ENCODE assay signal across 25 cellular contexts in the genomic region with DNA sequence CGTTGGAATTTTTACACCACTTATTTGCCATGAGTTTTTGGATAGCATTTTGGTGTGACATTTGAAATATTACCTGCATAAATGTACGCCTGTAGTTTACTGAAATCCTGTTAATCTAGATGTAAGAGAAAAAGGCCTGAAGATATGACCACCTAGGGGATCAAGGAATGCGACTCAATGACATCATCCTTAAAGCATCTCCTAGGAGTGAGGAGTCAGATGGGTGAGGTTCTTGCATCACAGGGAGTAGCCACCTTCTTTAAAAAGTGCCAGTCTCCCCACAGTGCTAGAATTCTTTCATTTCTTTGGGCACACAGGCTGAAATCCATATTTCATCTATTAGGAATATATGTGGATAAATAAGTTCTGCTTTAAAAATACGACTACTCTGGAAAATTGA. TPM values are rescaled to one million over a fixed set of nuclear protein-coding genes. Genes with fewer than 3 reads are reported as not detected.
A peak's percentile ranks its signal among the peaks of the same experiment; 100 is the strongest.
DNase-seq lines count a peak whose midpoint lies in the region; TF ChIP-seq lines count a peak whose summit lies in the region.
"Had no signal": no experiment of that assay in that cellular context is flagged by ENCODE, and none has a peak within 500 bp of the region (broad histone marks: within the 10 kb centered on the region; RNA-seq: fewer than 3 reads in every experiment).

No MANE protein-coding gene starts in this region.

- H2AFZ ChIP-seq in PC-9, result no peak overlapping the region
- H2AFZ ChIP-seq in SK-N-SH (ENCODE audit: low read depth), result no peak overlapping the region
- H2AFZ ChIP-seq: parathyroid adenoma had no signal

- H3K79me2 ChIP-seq in PC-9 (ENCODE audit: low read depth), result no peaks in the 10 kb centered on the region
- H3K79me2 ChIP-seq in SK-N-SH (ENCODE audit: insufficient read depth), result no peaks in the 10 kb centered on the region
- H3K79me2 ChIP-seq: parathyroid adenoma had no signal

- H3K4me3 ChIP-seq in H7 (ENCODE audit: insufficient read depth, low read depth, low read length), result no peak overlapping the region
- no peak overlapping the region for H3K4me3 ChIP-seq in PC-9
- H3K4me3 ChIP-seq in epithelial cell of esophagus (ENCODE audit: low read length), result no peak overlapping the region
- no peak overlapping the region for H3K4me3 ChIP-seq in SK-N-SH (ENCODE audit: low read depth in 2 of 2, low read length in 1 of 2)
- H3K4me3 ChIP-seq: upper lobe of left lung had no signal

- no peak overlapping the region for H3K9ac ChIP-seq in SK-N-SH
- H3K9ac ChIP-seq: parathyroid adenoma had no signal

- H3K9me2 ChIP-seq in PC-9 (ENCODE audit: insufficient read depth) (no peaks in the 10 kb centered on the region), SK-N-SH (no peaks in the 10 kb centered on the region)

- H3K4me1 ChIP-seq in PC-9 (replicated peaks; ENCODE audit: insufficient read depth) (peaks cover 27% of the 10 kb centered on the region), SK-N-SH (ENCODE audit: control insufficient read depth in 1 of 2, insufficient read depth in 2 of 2, low read depth in 1 of 2, low read length in 1 of 2) (no peaks in the 10 kb centered on the region)
- H3K4me1 ChIP-seq: BE2C, parathyroid adenoma, upper lobe of left lung had no signal

- peak overlapping the region; percentile 57 for H3K27ac ChIP-seq in PC-9
- no peak overlapping the region for H3K27ac ChIP-seq in SK-N-SH (ENCODE audit: low read depth in 2 of 2, low read length in 1 of 2)
- H3K27ac ChIP-seq: parathyroid adenoma, upper lobe of left lung had no signal

- H3K27me3 ChIP-seq in H7 (ENCODE audit: control insufficient read depth, insufficient read depth, low read length) (no peaks in the 10 kb centered on the region), PC-9 (ENCODE audit: insufficient read depth, low read depth) (no peaks in the 10 kb centered on the region), SK-N-SH (ENCODE audit: insufficient read depth) (no peaks in the 10 kb centered on the region)
- H3K27me3 ChIP-seq: BE2C, upper lobe of left lung had no signal

- peaks cover 9% of the 10 kb centered on the region for H3K27me3 Mint-ChIP-seq in type B pancreatic cell
- H3K27me3 Mint-ChIP-seq: activated B cell treated with CpG ODN at 0.5 μM for 24 hours had no signal

- BruUV-seq in PC-9 (replicated peaks; lab: Mats Ljungman, UMichigan), result no TSS peak

- no peaks in the 10 kb centered on the region for H3K36me3 ChIP-seq in H7 (replicated peaks; ENCODE audit: control insufficient read depth, insufficient read depth, low read length)
- H3K36me3 ChIP-seq in PC-9 (ENCODE audit: low read depth), result no peaks in the 10 kb centered on the region
- H3K36me3 ChIP-seq in SK-N-SH (replicated peaks in 1 of 2; ENCODE audit: control insufficient read depth in 1 of 2, insufficient read depth in 2 of 2, low read length in 1 of 2), result no peaks in the 10 kb centered on the region
- H3K36me3 ChIP-seq: BE2C, upper lobe of left lung had no signal

- H3K9me3 Mint-ChIP-seq in type B pancreatic cell, result no peaks in the 10 kb centered on the region
- H3K9me3 Mint-ChIP-seq: activated B cell treated with CpG ODN at 0.5 μM for 24 hours; activated CD4-positive, alpha-beta memory T cell treated with anti-CD3 and anti-CD28 coated beads for 36 hours; activated T-cell treated with anti-CD3 and anti-CD28 coated beads, Interleukin-2, amount 50 U/mL, for 24 hours; T-helper 2 cell treated with Interferon-gamma antibody and Interleukin-4, amounts not matched to agents 5 μg/mL and 100 μg/mL, for 36 hours had no signal

- 3% methylated on average over 4 of the region's 4 CpGs for WGBS in SK-N-SH (ENCODE audit: low lambda C conversion rate)

- peaks cover 5% of the 10 kb centered on the region; the same call in 1 of the 2 replicates for H3F3A ChIP-seq in PC-9 (ENCODE audit: insufficient read depth, low read depth)
- H3F3A ChIP-seq in SK-N-SH (replicated peaks; ENCODE audit: insufficient read depth), result no peaks in the 10 kb centered on the region

- CTCF ChIA-PET in PC-9 (lab: Charles Lee), result no interaction called here
- CTCF ChIA-PET in SK-N-SH (lab: Yijun Ruan, JAX), result no interaction called here

- TF ChIP-seq EP300 in SK-N-SH (IDR thresholded peaks at IDR 0.05; ENCODE audit: borderline replicate concordance in 1 of 2, low read depth in 1 of 2, low read length in 1 of 2), result no peak

- intact Hi-C loops in PC-9 (cut with micrococcal nuclease; ENCODE audit: unreplicated experiment), result no loop called here

- peak overlapping the region; percentile 54 for H3K27ac Mint-ChIP-seq in type B pancreatic cell
- H3K27ac Mint-ChIP-seq: activated B cell treated with CpG ODN at 0.5 μM for 24 hours; activated CD4-positive, alpha-beta memory T cell treated with anti-CD3 and anti-CD28 coated beads for 36 hours; activated T-cell treated with anti-CD3 and anti-CD28 coated beads, Interleukin-2, amount 50 U/mL, for 24 hours; naive B cell; T-helper 2 cell treated with Interferon-gamma antibody and Interleukin-4, amounts not matched to agents 5 μg/mL and 100 μg/mL, for 36 hours had no signal

- H3K4me3 Mint-ChIP-seq in type B pancreatic cell, result no peak overlapping the region
- H3K4me3 Mint-ChIP-seq: activated B cell treated with CpG ODN at 0.5 μM for 24 hours; activated CD4-positive, alpha-beta memory T cell treated with anti-CD3 and anti-CD28 coated beads for 36 hours; activated T-cell treated with anti-CD3 and anti-CD28 coated beads, Interleukin-2, amount 50 U/mL, for 24 hours; naive B cell; T-helper 2 cell treated with Interferon-gamma antibody and Interleukin-4, amounts not matched to agents 5 μg/mL and 100 μg/mL, for 36 hours had no signal

- TF ChIP-seq RAD21 in SK-N-SH (IDR thresholded peaks at IDR 0.05; ENCODE audit: low read length), result no peak

- H4K20me1 ChIP-seq in PC-9 (ENCODE audit: insufficient read depth) (no peaks in the 10 kb centered on the region), SK-N-SH (ENCODE audit: insufficient read depth) (no peaks in the 10 kb centered on the region)

- H3K4me1 Mint-ChIP-seq in type B pancreatic cell (ENCODE audit: unreplicated experiment), result no peaks in the 10 kb centered on the region
- H3K4me1 Mint-ChIP-seq: activated B cell treated with CpG ODN at 0.5 μM for 24 hours, naive B cell had no signal

- H3K4me2 ChIP-seq in PC-9, result peak overlapping the region; percentile 42
- H3K4me2 ChIP-seq in SK-N-SH, result no peak overlapping the region

- no peaks in the 10 kb centered on the region for H3K36me3 Mint-ChIP-seq in type B pancreatic cell
- H3K36me3 Mint-ChIP-seq: activated CD4-positive, alpha-beta memory T cell treated with anti-CD3 and anti-CD28 coated beads for 36 hours; naive B cell had no signal

- peak; percentile 62 for DNase-seq in H7
- peak; percentile 20 to 78 for DNase-seq in PC-9
- DNase-seq in epithelial cell of esophagus (ENCODE audit: low read depth), result peak; percentile 66
- no peak for DNase-seq in type B pancreatic cell (ENCODE audit: extremely low spot score, unreplicated experiment)
- no peak for DNase-seq in activated CD8-positive, alpha-beta memory T cell treated with anti-CD3 and anti-CD28 coated beads, Interleukin-2, amount 50 U/mL, for 4 hours
- DNase-seq in NCI-H2196 treated with DMSO at 0.1 percent for 48 hours (lab: John Stamatoyannopoulos, UW; ENCODE audit: unreplicated experiment), result no peak
- no peak for DNase-seq in SK-N-SH
- DNase-seq: activated B cell treated with CpG ODN at 0.5 μM for 24 hours; activated CD4-positive, alpha-beta memory T cell treated with anti-CD3 and anti-CD28 coated beads for 36 hours; activated naive CD4-positive, alpha-beta T cell treated with Interleukin-2 at 50 U/mL for 16 hours; activated T-cell treated with anti-CD3 and anti-CD28 coated beads, Interleukin-2, amount 50 U/mL, for 24 hours; BE2C; Calu3; cerebellar nuclear complex; effector CD8-positive, alpha-beta T cell; glutamatergic neuron; naive B cell; NCI-H1417 treated with DMSO at 0.1 percent for 48 hours; NCI-H2171; NCI-H748 treated with DMSO at 0.1 percent for 48 hours; stimulated activated CD4-positive, alpha-beta T cell treated with anti-CD3 and anti-CD28 coated beads, Interleukin-1b, Interleukin-23, amount 100 ng/mL, for 48 hours; stimulated activated naive CD4-positive, alpha-beta T cell treated with Interleukin-2 at 50 U/mL for 16 hours; upper lobe of left lung had no signal

- POLR2A ChIA-PET in PC-9 (lab: Charles Lee; ENCODE audit: unreplicated experiment) (no interaction called here), SK-N-SH (lab: Yijun Ruan, JAX) (no interaction called here)

- H3K9me3 ChIP-seq in PC-9 (ENCODE audit: insufficient read depth, low read depth) (0 out of 2 replicates have a peak, but pooled peaks cover 6% of the 10 kb centered on the region), SK-N-SH (no peaks in the 10 kb centered on the region)
- H3K9me3 ChIP-seq: BE2C, upper lobe of left lung had no signal

- no peak for TF ChIP-seq CTCF in PC-9 (conservative IDR thresholded peaks at IDR 0.05)
- TF ChIP-seq CTCF in epithelial cell of esophagus (IDR thresholded peaks at IDR 0.05; ENCODE audit: insufficient read depth, low read depth, low read length, missing control alignments), result no peak
- TF ChIP-seq CTCF in type B pancreatic cell (conservative IDR thresholded peaks at IDR 0.05), result no peak
- TF ChIP-seq CTCF in SK-N-SH (IDR thresholded peaks at IDR 0.05), result no peak

TF ChIP-seq in SK-N-SH, 30 proteins besides CTCF, POLR2A, EP300 and RAD21 (continues in another document):
- TF ChIP-seq TAF1 (IDR thresholded peaks at IDR 0.05; ENCODE audit: borderline replicate concordance, low read depth, low read length) (no peak), GATA2 (CRISPR knock-in tag; IDR thresholded peaks at IDR 0.05) (no peak)
- TF ChIP-seq, protein P1, sequence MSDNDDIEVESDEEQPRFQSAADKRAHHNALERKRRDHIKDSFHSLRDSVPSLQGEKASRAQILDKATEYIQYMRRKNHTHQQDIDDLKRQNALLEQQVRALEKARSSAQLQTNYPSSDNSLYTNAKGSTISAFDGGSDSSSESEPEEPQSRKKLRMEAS (IDR thresholded peaks at IDR 0.05; ENCODE audit: low read depth), result no peak

RNA-seq across cellular contexts. Expression of a gene that starts 34.5 kb away (rescaled TPM):
- total RNA-seq in H7 (2014; rRNA removed; shearing (Covaris generic)), result not detected in 2 replicates
- not detected in 2 replicates for total RNA-seq in PC-9 (2021)
- total RNA-seq in type B pancreatic cell (ENCODE audit: low replicate concordance), result 0.34 and 1.2 TPM in 2 replicates
- not detected in 2 replicates for polyA plus RNA-seq in SK-N-SH (2012; rRNA removed)
- not detected in 2 replicates for polyA plus RNA-seq in SK-N-SH (2012; cell fraction: cytosol; rRNA removed)
- polyA plus RNA-seq in SK-N-SH (2012; cell fraction: nucleus; rRNA removed), result not detected in 2 replicates
- total RNA-seq: activated B cell treated with CpG ODN at 0.5 μM for 24 hours; activated CD4-positive, alpha-beta memory T cell treated with anti-CD3 and anti-CD28 coated beads for 36 hours; Calu3 had no signal

Comparison
In these comparisons a context has a peak if more than half of its experiments do, and no peak if none do; other contexts are left out.
1. DNase-seq: peak in H7 (single experiment), PC-9 (2 of 2) and epithelial cell of esophagus (single experiment); none in type B pancreatic cell (single experiment), activated CD8-positive, alpha-beta memory T cell treated with anti-CD3 and anti-CD28 coated beads, Interleukin-2, amount 50 U/mL, for 4 hours (single experiment), NCI-H2196 treated with DMSO at 0.1 percent for 48 hours (single experiment) and SK-N-SH (single experiment).